23 cellular contexts compared by ENCODE assay signal in the genomic region with DNA sequence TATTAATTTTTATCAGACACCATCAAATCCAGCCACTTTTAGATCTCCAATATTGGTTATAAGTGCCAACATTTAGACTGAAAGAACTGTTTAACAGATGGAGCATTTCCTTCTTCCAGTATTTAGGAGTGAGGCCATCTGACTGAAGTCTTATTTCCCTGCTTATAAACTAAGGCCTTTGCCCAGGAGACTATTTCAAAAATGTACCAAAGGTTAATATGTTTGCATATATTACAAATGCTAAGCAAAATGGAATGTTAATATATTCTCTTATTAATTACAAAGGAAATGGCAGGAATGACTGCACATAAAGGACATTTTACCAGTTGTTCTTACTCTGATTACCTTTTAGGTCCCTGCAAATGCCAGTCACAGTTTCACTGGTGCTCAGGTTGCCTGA.
A peak's percentile ranks its signal among the peaks of the same experiment; 100 is the strongest.
DNase-seq lines count a peak whose midpoint lies in the region; ATAC-seq and TF ChIP-seq lines count a peak whose summit lies in the region.
"Had no signal": no experiment of that assay in that cellular context is flagged by ENCODE, and none has a peak within 500 bp of the region (broad histone marks: within the 10 kb centered on the region; RNA-seq: fewer than 3 reads in every experiment).

No MANE protein-coding gene starts in this region.

- H3K4me2 ChIP-seq in fibroblast of lung (ENCODE audit: extremely low read depth, insufficient read depth, low read length): no peak overlapping the region

- H3K4me1 ChIP-seq in fibroblast of lung (ENCODE audit: control insufficient read depth, extremely low read depth, insufficient read depth, low read length): no peaks in the 10 kb centered on the region
- peaks cover 4 to 14% of the 10 kb centered on the region in 2 donors for H3K4me1 ChIP-seq in thyroid gland

- TF ChIP-seq POLR2A in thyroid gland (IDR thresholded peaks at IDR 0.05): no peak

- H3K4me3 ChIP-seq in fibroblast of lung (replicated peaks in 1 of 4; ENCODE audit: control extremely low read depth in 1 of 4, insufficient read depth in 1 of 4, low read depth in 3 of 4, low read length in 4 of 4) (no peak overlapping the region), thyroid gland (replicated peaks in 1 of 3) (no peak overlapping the region)
- H3K4me3 ChIP-seq: GM23248, HAP-1 had no signal

- H4K20me1 ChIP-seq in fibroblast of lung (ENCODE audit: control insufficient read depth, extremely low read depth, insufficient read depth, low read length): no peaks in the 10 kb centered on the region

- H2AFZ ChIP-seq in fibroblast of lung (ENCODE audit: low read length): no peak overlapping the region
- H2AFZ ChIP-seq: GM23248 had no signal

- H3K9ac ChIP-seq in fibroblast of lung (ENCODE audit: insufficient read depth, low read length): no peak overlapping the region
- H3K9ac ChIP-seq: GM23248 had no signal

- TF ChIP-seq CTCF in fibroblast of lung (conservative IDR thresholded peaks at IDR 0.05 in 1 of 2, IDR thresholded peaks at IDR 0.05 in 1 of 2; ENCODE audit: low read depth in 1 of 2, low read length in 2 of 2): no peak
- no peak for TF ChIP-seq CTCF in thyroid gland (IDR thresholded peaks at IDR 0.05)

- H3K79me2 ChIP-seq in fibroblast of lung (ENCODE audit: control insufficient read depth, insufficient read depth, low read length): no peaks in the 10 kb centered on the region

- DNase-seq in NCI-H2171 treated with DMSO at 0.1 percent for 48 hours (lab: John Stamatoyannopoulos, UW) (peak; percentile 16), NCI-H2171 (lab: John Stamatoyannopoulos, UW) (no peak), astrocyte of the hippocampus (ENCODE audit: low read depth, low spot score) (peak; percentile 16), fibroblast of lung (ENCODE audit: low read depth in 2 of 2) (peak; percentile 18 to 33), thyroid gland (no peak), NOMO-1 treated with DMSO at 0.1 percent for 48 hours (lab: John Stamatoyannopoulos, UW; ENCODE audit: unreplicated experiment) (no peak)
- DNase-seq: BE2C, GM23248, HFFc6, KBM-7, NCI-H146, NCI-H2029, NCI-H226, NCI-H510A, SHP77 had no signal

- H3K36me3 ChIP-seq in fibroblast of lung (ENCODE audit: control insufficient read depth, insufficient read depth, low read length): no peaks in the 10 kb centered on the region
- H3K36me3 ChIP-seq in thyroid gland: no peaks in the 10 kb centered on the region
- H3K36me3 ChIP-seq: BE2C, HAP-1 had no signal

- intact Hi-C loops in thyroid gland (cut with DNase I): no loop called here

- no peak overlapping the region for H3K27ac ChIP-seq in fibroblast of lung (ENCODE audit: insufficient read depth, low read length)
- H3K27ac ChIP-seq in thyroid gland: peak overlapping the region in 2 of 3 donors; percentile 9 to 14
- H3K27ac ChIP-seq: 22Rv1, GM23248, HL-60, RWPE1 had no signal

- H3K27me3 ChIP-seq in fibroblast of lung (ENCODE audit: control insufficient read depth, insufficient read depth, low read length) (no peaks in the 10 kb centered on the region), thyroid gland (no peaks in the 10 kb centered on the region)
- H3K27me3 ChIP-seq: BE2C had no signal

- no peaks in the 10 kb centered on the region for H3K9me3 ChIP-seq in fibroblast of lung (ENCODE audit: control insufficient read depth, insufficient read depth, low read depth, low read length)
- H3K9me3 ChIP-seq in thyroid gland: no peaks in the 10 kb centered on the region
- H3K9me3 ChIP-seq: BE2C, HAP-1 had no signal

- ATAC-seq in HG02885 (IDR thresholded peaks at IDR 0.05; ENCODE audit: poor library complexity, unreplicated experiment): no peak
- ATAC-seq in GM18867 (IDR thresholded peaks at IDR 0.05; ENCODE audit: unreplicated experiment): no peak
- ATAC-seq: HepG2, Panc1 had no signal

Comparison
In these comparisons a context has a peak if more than half of its experiments do, and no peak if none do; other contexts are left out.
1. DNase-seq: peak in NCI-H2171 treated with DMSO at 0.1 percent for 48 hours (single experiment), astrocyte of the hippocampus (single experiment) and fibroblast of lung (2 of 2); none in NCI-H2171 (single experiment), thyroid gland (0 of 2) and NOMO-1 treated with DMSO at 0.1 percent for 48 hours (single experiment).